ENCODE assay signal across 25 cellular contexts in genomic region chr19:30231408-30232318, GRCh38.
"Had no signal": no experiment of that assay in that cellular context is flagged by ENCODE, and none has a peak within 500 bp of the region (broad histone marks: within the 10 kb centered on the region; RNA-seq: fewer than 3 reads in every experiment).

No MANE protein-coding gene starts in this region.

- H3K36me3 Mint-ChIP-seq: activated CD4-positive, alpha-beta memory T cell treated with anti-CD3 and anti-CD28 coated beads for 36 hours; activated naive CD8-positive, alpha-beta T cell had no signal

- DNase-seq: activated B cell treated with CpG ODN at 0.5 μM for 24 hours; activated CD4-positive, alpha-beta memory T cell treated with anti-CD3 and anti-CD28 coated beads for 36 hours; activated CD4-positive, alpha-beta T cell treated with anti-CD3 and anti-CD28 coated beads, Interleukin-2, amount 10 ng/mL, durations not matched to agents 7 days and 5 days; activated CD8-positive, alpha-beta memory T cell treated with anti-CD3 and anti-CD28 coated beads for 24 hours; activated gamma-delta T cell; activated naive CD4-positive, alpha-beta T cell treated with anti-CD3 and anti-CD28 coated beads for 36 hours; activated T-cell treated with anti-CD3 and anti-CD28 coated beads, Interleukin-2, amount 50 U/mL, for 4 hours; amygdala; brain microvascular endothelial cell; cerebellar nuclear complex; Kasumi-1; NCI-H1417; NCI-H1930; NCI-H2107; NCI-H2171 treated with DMSO at 0.1 percent for 48 hours; NCI-H226; NCI-H510A; NCI-H526 treated with DMSO at 0.1 percent for 48 hours; NCI-H82; SIG-M5; T-helper 17 cell; T1000 had no signal

- H3K27ac Mint-ChIP-seq: activated B cell treated with CpG ODN at 0.5 μM for 24 hours; activated CD4-positive, alpha-beta memory T cell treated with anti-CD3 and anti-CD28 coated beads for 36 hours; activated CD4-positive, alpha-beta T cell treated with anti-CD3 and anti-CD28 coated beads, Interleukin-2, amount 10 ng/mL, durations not matched to agents 7 days and 5 days; activated naive CD4-positive, alpha-beta T cell treated with anti-CD3 and anti-CD28 coated beads for 36 hours; activated naive CD8-positive, alpha-beta T cell; T-helper 17 cell had no signal

- H3K27ac ChIP-seq: brain microvascular endothelial cell had no signal

- H3K36me3 ChIP-seq: brain microvascular endothelial cell had no signal

- FAIRE-seq: astrocyte, TTC549 had no signal

- H3K9me3 Mint-ChIP-seq: activated B cell treated with CpG ODN at 0.5 μM for 24 hours; activated CD4-positive, alpha-beta memory T cell treated with anti-CD3 and anti-CD28 coated beads for 36 hours; activated CD4-positive, alpha-beta T cell treated with anti-CD3 and anti-CD28 coated beads, Interleukin-2, amount 10 ng/mL, durations not matched to agents 7 days and 5 days; activated naive CD4-positive, alpha-beta T cell treated with anti-CD3 and anti-CD28 coated beads for 36 hours; activated T-cell treated with anti-CD3 and anti-CD28 coated beads, Interleukin-2, amount 50 U/mL, for 4 hours had no signal

- H3K4me3 Mint-ChIP-seq: activated B cell treated with CpG ODN at 0.5 μM for 24 hours; activated CD4-positive, alpha-beta memory T cell treated with anti-CD3 and anti-CD28 coated beads for 36 hours; activated CD4-positive, alpha-beta T cell treated with anti-CD3 and anti-CD28 coated beads, Interleukin-2, amount 10 ng/mL, durations not matched to agents 7 days and 5 days; activated naive CD4-positive, alpha-beta T cell treated with anti-CD3 and anti-CD28 coated beads for 36 hours; activated naive CD8-positive, alpha-beta T cell; activated T-cell treated with anti-CD3 and anti-CD28 coated beads, Interleukin-2, amount 50 U/mL, for 4 hours; T-helper 17 cell had no signal
